In genomic region chr22:23767303-23767672, GRCh38 we compare ENCODE assay signal across 8 cellular contexts. TPM values are rescaled to one million over a fixed set of nuclear protein-coding genes. Genes with fewer than 3 reads are reported as not detected.
DNase-seq lines count a peak whose midpoint lies in the region; ATAC-seq, FAIRE-seq and TF ChIP-seq lines count a peak whose summit lies in the region.

No MANE protein-coding gene starts in this region.

- H3K27ac ChIP-seq in SU-DHL-6 (ENCODE audit: low read depth, low read length) (peak overlapping the region; percentile 53), pancreas (peak overlapping the region; percentile 54 to 73 (median 70))

- H3K27me3 ChIP-seq in SU-DHL-6 (ENCODE audit: low read length) (no peaks in the 10 kb centered on the region), pancreas (no peaks in the 10 kb centered on the region)

- H4K20me1 ChIP-seq in SU-DHL-6 (ENCODE audit: low read depth, low read length) = no peaks in the 10 kb centered on the region

- no TSS peak for BruUV-seq in Calu3 (replicated peaks; lab: Mats Ljungman, UMichigan)

- H3K9me3 ChIP-seq in SU-DHL-6 (ENCODE audit: insufficient read depth, low read length) (no peaks in the 10 kb centered on the region), pancreas (no peaks in the 10 kb centered on the region)

- CTCF ChIA-PET in Calu3 (lab: Charles Lee) = interaction anchor here (0.6 to 1.0 kb wide), 3 partner anchors 49 to 90 kb away, joined by 3 to 6 read pairs (median 4); partner anchors contain the start of gene SLC2A11

- no peaks in the 10 kb centered on the region for H3K9me2 ChIP-seq in SU-DHL-6 (replicated peaks; ENCODE audit: insufficient read depth, low read length)

- H3K4me3 Mint-ChIP-seq in Calu3 (ENCODE audit: low read depth, unreplicated experiment) = peak overlapping the region; percentile 87

- peak overlapping the region; percentile 65 for H3K4me2 ChIP-seq in SU-DHL-6 (ENCODE audit: low read depth, low read length, poor library complexity, severe bottlenecking)

- H3K4me1 Mint-ChIP-seq in Calu3 (ENCODE audit: low read depth, unreplicated experiment) = peaks cover 11% of the 10 kb centered on the region

- H3K36me3 Mint-ChIP-seq in Calu3 (ENCODE audit: insufficient read depth, unreplicated experiment) = peaks cover 24% of the 10 kb centered on the region

- peaks cover 0 to 9% (median 0%) of the 10 kb centered on the region in 3 donors for H3K4me1 ChIP-seq in pancreas

- H3K79me2 ChIP-seq in SU-DHL-6 (ENCODE audit: insufficient read depth, low read length) = peaks cover 5% of the 10 kb centered on the region; the same call in 1 of the 2 replicates

- no peaks in the 10 kb centered on the region for H3K36me3 ChIP-seq in SU-DHL-6 (ENCODE audit: low read length)
- H3K36me3 ChIP-seq in pancreas = no peaks in the 10 kb centered on the region

- FAIRE-seq in pancreas (lab: Jason Lieb, UNC) = no peak

- H3K9me3 Mint-ChIP-seq in Calu3 (ENCODE audit: low read depth, unreplicated experiment) = no peaks in the 10 kb centered on the region

- WGBS in pancreas, 2 donors = 5 to 9% methylated on average over 27 of the region's 27 CpGs

- peaks cover 8% of the 10 kb centered on the region; the same call in 1 of the 2 replicates for H3F3A ChIP-seq in SU-DHL-6 (ENCODE audit: insufficient read depth)

- H3K27ac Mint-ChIP-seq in Calu3 (ENCODE audit: unreplicated experiment) = no peak overlapping the region

- H3K9ac ChIP-seq in SU-DHL-6 (ENCODE audit: low read length) = peak overlapping the region; percentile 72

- DNase-seq in Calu3 (no peak), fibroblast of the aortic adventitia (ENCODE audit: low read depth) (no peak), pancreas (peak in 1 of 6 donors; percentile 46), AML-193 (lab: John Stamatoyannopoulos, UW) (no peak)
- no peak for DNase-seq in stimulated activated CD8-positive, alpha-beta memory T cell treated with anti-CD3 and anti-CD28 coated beads, Interleukin-4, amount 100 ng/mL, for 48 hours

- ATAC-seq in pancreas (peak in 2 of 4 donors; percentile 6 to 8), GM18873 (IDR thresholded peaks at IDR 0.05; ENCODE audit: low FRiP score, unreplicated experiment) (no peak), GM21528 (IDR thresholded peaks at IDR 0.05; ENCODE audit: low FRiP score, unreplicated experiment) (no peak)

- intact Hi-C loops in Calu3 (cut with micrococcal nuclease; ENCODE audit: unreplicated experiment) = loop anchor here (5.0 kb wide), 1 partner anchor 80 kb away; no protein-coding TSS in a partner anchor
- intact Hi-C loops in pancreas (cut with DNase I) = loop anchor here in 2 of 3 donors (5.0 kb wide), 1 partner anchor 80 kb away; no protein-coding TSS in a partner anchor

- H3K4me3 ChIP-seq in SU-DHL-6 (ENCODE audit: insufficient read depth, low read length, poor library complexity, severe bottlenecking) = peak overlapping the region; percentile 69
- peak overlapping the region; percentile 53 for H3K4me3 ChIP-seq in fibroblast of the aortic adventitia (ENCODE audit: low read depth, low read length)
- peak overlapping the region; percentile 58 to 90 (median 77) for H3K4me3 ChIP-seq in pancreas

- TF ChIP-seq CTCF in Calu3 (IDR thresholded peaks at IDR 0.05; ENCODE audit: unreplicated experiment) = no peak
- TF ChIP-seq CTCF in SU-DHL-6 (IDR thresholded peaks at IDR 0.05; ENCODE audit: insufficient read depth, low read length, poor library complexity, severe bottlenecking) = no peak
- no peak for TF ChIP-seq CTCF in fibroblast of the aortic adventitia (IDR thresholded peaks at IDR 0.05; ENCODE audit: insufficient read depth, low read length)
- TF ChIP-seq CTCF in pancreas (IDR thresholded peaks at IDR 0.05) = no peak

- H2AFZ ChIP-seq in SU-DHL-6 (ENCODE audit: low read depth, low read length, severe bottlenecking) = no peak overlapping the region

- H3K27me3 Mint-ChIP-seq in Calu3 (ENCODE audit: unreplicated experiment) = no peaks in the 10 kb centered on the region

RNA-seq across cellular contexts. Expression of gene CHCHD10, which starts 0.5 kb away (rescaled TPM):
- total RNA-seq in Calu3 (2022) (155 and 181 TPM in 2 replicates), fibroblast of the aortic adventitia (ENCODE audit: low replicate concordance) (2.5 and 2.6 TPM in 2 replicates), pancreas (10 to 100 TPM; 30.6 to 75.5 (median 50.6) TPM)
- 100 to 1,000 TPM in 1 of 2 donors, 10 to 100 TPM in 1; 81.2 to 134 TPM for polyA plus RNA-seq in pancreas

RNA-seq across cellular contexts. Expression of gene C22orf15, which starts 4.5 kb away (rescaled TPM):
- total RNA-seq in Calu3 (2022) (not detected in 2 replicates), fibroblast of the aortic adventitia (ENCODE audit: low replicate concordance) (0.18 and 4.9 TPM in 2 replicates), pancreas (not detected)
- not detected for polyA plus RNA-seq in pancreas

RNA-seq across cellular contexts. Expression of gene MMP11, which starts 5.4 kb away (rescaled TPM):
- total RNA-seq in Calu3 (2022) (2.0 and 3.4 TPM in 2 replicates), fibroblast of the aortic adventitia (ENCODE audit: low replicate concordance) (5.1 and 47.8 TPM in 2 replicates), pancreas (10 to 100 TPM in 1 of 6 donors, 1 to 10 TPM in 1, under 1 TPM in 4; 0.43 to 17.6 (median 0.60) TPM)
- polyA plus RNA-seq in pancreas = 1 to 10 TPM in 1 of 2 donors, under 1 TPM in 1; 0.87 to 1.3 TPM

RNA-seq across cellular contexts. Expression of gene VPREB3, which starts 13.1 kb away (rescaled TPM):
- 0.86 TPM in 1 of 2 replicates, not detected in the other for total RNA-seq in Calu3 (2022)
- total RNA-seq in fibroblast of the aortic adventitia (ENCODE audit: low replicate concordance) = not detected in 2 replicates
- under 1 TPM in 1 of 6 donors, not detected in 5; 0.78 TPM for total RNA-seq in pancreas
- under 1 TPM in 1 of 2 donors, not detected in 1; 0.80 TPM for polyA plus RNA-seq in pancreas

RNA-seq across cellular contexts. Expression of gene ZNF70, which starts 16.4 kb away (rescaled TPM):
- 6.5 and 6.6 TPM in 2 replicates for total RNA-seq in Calu3 (2022)
- 5.3 and 5.9 TPM in 2 replicates for total RNA-seq in fibroblast of the aortic adventitia (ENCODE audit: low replicate concordance)
- total RNA-seq in pancreas = 1 to 10 TPM; 2.2 to 4.3 (median 2.8) TPM
- polyA plus RNA-seq in pancreas = 1 to 10 TPM in 1 of 2 donors, under 1 TPM in 1; 0.77 to 1.4 TPM
